1 cellular context compared by ENCODE assay signal in the genomic region with DNA sequence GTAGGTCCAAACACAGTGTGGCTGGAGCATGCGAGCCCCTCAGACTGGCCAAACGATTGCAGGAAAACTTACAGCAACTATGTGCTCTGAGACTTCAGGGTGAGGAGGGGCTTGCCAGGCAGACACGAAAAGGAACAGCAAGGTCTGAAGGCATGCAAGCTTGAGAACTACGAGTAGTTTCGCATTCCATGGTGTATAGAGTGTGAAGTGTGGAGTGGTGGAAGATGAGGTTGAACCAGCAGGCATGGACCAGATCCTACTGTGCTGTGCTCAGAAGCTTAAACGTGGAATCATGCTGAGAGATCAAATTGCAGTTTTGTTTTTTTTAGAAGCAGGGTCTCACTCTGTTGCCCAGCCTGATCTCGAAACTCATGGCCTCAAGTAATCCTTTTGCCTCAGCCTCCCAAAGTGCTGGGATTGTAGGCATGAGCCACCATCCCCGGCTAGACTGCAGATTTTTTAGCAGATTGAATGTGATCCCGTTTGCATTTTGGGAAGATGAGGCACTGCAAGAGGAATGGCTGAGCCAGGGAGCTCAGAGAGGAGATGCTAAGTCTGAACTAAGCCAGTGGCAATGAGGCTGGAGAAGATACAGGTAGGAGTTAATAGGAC.
TF ChIP-seq lines count a peak whose summit lies in the region.

No MANE protein-coding gene starts in this region.

TF ChIP-seq in IMR-90, 13 proteins besides CTCF, POLR2A, EP300 and RAD21:
- TF ChIP-seq MAZ (IDR thresholded peaks at IDR 0.05; ENCODE audit: borderline replicate concordance, low read depth, low read length) (no peak), MAFK (IDR thresholded peaks at IDR 0.05; ENCODE audit: low read depth, low read length) (no peak)
